In the genomic region with DNA sequence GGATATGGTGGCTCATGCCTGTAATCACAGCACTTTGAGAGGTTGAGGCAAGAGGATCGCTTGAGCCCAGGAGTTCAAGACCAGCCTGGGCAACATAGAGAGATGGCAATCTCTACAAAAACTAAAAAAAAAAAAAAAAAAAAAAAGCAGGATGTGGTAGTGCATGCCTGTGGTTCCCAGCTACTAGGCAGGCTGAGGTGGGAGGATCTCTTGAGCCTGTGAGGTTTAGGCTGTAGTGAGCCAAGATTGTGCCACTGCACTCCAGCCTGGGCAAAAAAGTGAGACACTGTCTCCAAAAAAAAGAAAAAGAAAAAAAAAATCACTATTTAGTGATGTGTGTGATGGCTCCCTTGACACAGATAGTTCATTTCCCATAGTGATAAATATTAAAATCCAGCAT, we compare ENCODE assay signal across 22 cellular contexts.
DNase-seq lines count a peak whose midpoint lies in the region; ATAC-seq, FAIRE-seq and TF ChIP-seq lines count a peak whose summit lies in the region.
"Had no signal": no experiment of that assay in that cellular context is flagged by ENCODE, and none has a peak within 500 bp of the region (broad histone marks: within the 10 kb centered on the region; RNA-seq: fewer than 3 reads in every experiment).

No MANE protein-coding gene starts in this region.

- no peaks in the 10 kb centered on the region for H3K27me3 ChIP-seq in PC-3 (ENCODE audit: low read length)
- H3K27me3 ChIP-seq in bronchial epithelial cell (ENCODE audit: control insufficient read depth, insufficient read depth, low read length), result no peaks in the 10 kb centered on the region
- no peaks in the 10 kb centered on the region for H3K27me3 ChIP-seq in tibial artery
- H3K27me3 ChIP-seq: esophagus muscularis mucosa, left lung, suprapubic skin had no signal

- BruUV-seq in PC-3 (replicated peaks; lab: Mats Ljungman, UMichigan), result no TSS peak

- FAIRE-seq in bronchial epithelial cell (lab: Jason Lieb, UNC), result no peak
- FAIRE-seq: GM12878, H1, TTC549 had no signal

- POLR2A ChIA-PET in PC-3 (lab: Charles Lee; ENCODE audit: unreplicated experiment), result no interaction called here

- H2AFZ ChIP-seq in PC-3 (ENCODE audit: low read length), result no peak overlapping the region
- H2AFZ ChIP-seq: parathyroid adenoma had no signal

- no peaks in the 10 kb centered on the region for H3K4me1 Mint-ChIP-seq in activated T-cell treated with anti-CD3 and anti-CD28 coated beads, Interleukin-2, amount 50 U/mL, for 4 hours (ENCODE audit: low read depth)

- no peaks in the 10 kb centered on the region for H3K27me3 Mint-ChIP-seq in activated T-cell treated with anti-CD3 and anti-CD28 coated beads, Interleukin-2, amount 50 U/mL, for 4 hours (ENCODE audit: low read depth)

- H3K4me1 ChIP-seq in PC-3 (ENCODE audit: insufficient read depth, low read length), result 0 out of 2 replicates have a peak, but pooled peaks cover 7% of the 10 kb centered on the region
- H3K4me1 ChIP-seq in tibial artery, result no peaks in the 10 kb centered on the region
- H3K4me1 ChIP-seq: esophagus muscularis mucosa, left lung, parathyroid adenoma, suprapubic skin had no signal

- no peaks in the 10 kb centered on the region for H3K9me3 Mint-ChIP-seq in activated T-cell treated with anti-CD3 and anti-CD28 coated beads, Interleukin-2, amount 50 U/mL, for 4 hours
- H3K9me3 Mint-ChIP-seq: nephron had no signal

- H3K36me3 Mint-ChIP-seq in activated T-cell treated with anti-CD3 and anti-CD28 coated beads, Interleukin-2, amount 50 U/mL, for 4 hours (ENCODE audit: insufficient read depth), result no peaks in the 10 kb centered on the region

- ATAC-seq in PC-3, result no peak
- no peak for ATAC-seq in activated T-cell treated with anti-CD3 and anti-CD28 coated beads, Interleukin-2, amount 50 U/mL, for 4 hours
- ATAC-seq: GM12878, left lung, sciatic nerve had no signal

- DNase-seq in ELR (ENCODE audit: low read depth) (peak; percentile 31), PC-3 (peak; percentile 8), bronchial epithelial cell (ENCODE audit: low read depth) (peak; percentile 57), myocyte (ENCODE audit: low read depth) (peak; percentile 35), HuH-7 (ENCODE audit: low spot score) (no peak), NOMO-1 (lab: John Stamatoyannopoulos, UW; ENCODE audit: unreplicated experiment in 2 of 2) (no peak), tibial artery (no peak)
- DNase-seq in activated T-cell treated with anti-CD3 and anti-CD28 coated beads, Interleukin-2, amount 50 U/mL, for 4 hours, result no peak
- DNase-seq: DMS 273 treated with DMSO at 0.1 percent for 48 hours, Kasumi-1, left lung, midbrain, NCI-H1105 treated with DMSO at 0.1 percent for 48 hours, NCI-H510A had no signal

- no peaks in the 10 kb centered on the region for H3K36me3 ChIP-seq in PC-3 (ENCODE audit: low read depth, low read length)
- no peaks in the 10 kb centered on the region for H3K36me3 ChIP-seq in bronchial epithelial cell (ENCODE audit: control insufficient read depth, insufficient read depth, low read length)
- H3K36me3 ChIP-seq in tibial artery, result no peaks in the 10 kb centered on the region
- H3K36me3 ChIP-seq: esophagus muscularis mucosa, left lung, suprapubic skin had no signal

- H3F3A ChIP-seq in PC-3 (ENCODE audit: low read length, unreplicated experiment), result no peaks in the 10 kb centered on the region

- CTCF ChIA-PET in PC-3 (lab: Charles Lee), result no interaction called here

- H3K9me3 ChIP-seq in PC-3 (ENCODE audit: low read length) (no peaks in the 10 kb centered on the region), tibial artery (no peaks in the 10 kb centered on the region)
- H3K9me3 ChIP-seq: esophagus muscularis mucosa, left lung, suprapubic skin had no signal

- H3K79me2 ChIP-seq in PC-3 (ENCODE audit: low read length), result no peaks in the 10 kb centered on the region
- H3K79me2 ChIP-seq: parathyroid adenoma had no signal

- H3K4me3 Mint-ChIP-seq in activated T-cell treated with anti-CD3 and anti-CD28 coated beads, Interleukin-2, amount 50 U/mL, for 4 hours, result no peak overlapping the region
- H3K4me3 Mint-ChIP-seq: nephron had no signal

- no peak overlapping the region for H3K9ac ChIP-seq in PC-3 (ENCODE audit: low read length)
- H3K9ac ChIP-seq: parathyroid adenoma had no signal

- no peak overlapping the region for H3K4me3 ChIP-seq in PC-3 (ENCODE audit: low read length)
- H3K4me3 ChIP-seq in bronchial epithelial cell (ENCODE audit: low read depth, low read length), result no peak overlapping the region
- H3K4me3 ChIP-seq in tibial artery, result no peak overlapping the region
- H3K4me3 ChIP-seq: esophagus muscularis mucosa, GM12878, left lung, suprapubic skin had no signal

- no peak overlapping the region for H3K27ac ChIP-seq in PC-3 (ENCODE audit: low read length)
- no peak overlapping the region for H3K27ac ChIP-seq in tibial artery
- H3K27ac ChIP-seq: esophagus muscularis mucosa, left lung, parathyroid adenoma, suprapubic skin had no signal

- TF ChIP-seq CTCF in PC-3 (conservative IDR thresholded peaks at IDR 0.05; ENCODE audit: low read depth, low read length) (no peak), bronchial epithelial cell (IDR thresholded peaks at IDR 0.05; ENCODE audit: insufficient read depth, low read length, severe bottlenecking) (no peak), tibial artery (IDR thresholded peaks at IDR 0.05) (no peak)

- H3K4me2 ChIP-seq in PC-3 (ENCODE audit: low read length), result no peak overlapping the region

- no peaks in the 10 kb centered on the region for H3K9me2 ChIP-seq in PC-3 (replicated peaks; ENCODE audit: low read length)

- intact Hi-C loops in PC-3 (cut with micrococcal nuclease), result no loop called here
- intact Hi-C loops in tibial artery (cut with DNase I; ENCODE audit: low total_unique reads), result no loop called here

- H4K20me1 ChIP-seq in PC-3 (ENCODE audit: low read length), result no peaks in the 10 kb centered on the region

Comparison
In these comparisons a context has a peak if more than half of its experiments do, and no peak if none do; other contexts are left out.
1. DNase-seq: peak in ELR (single experiment), PC-3 (single experiment), bronchial epithelial cell (single experiment) and myocyte (single experiment); none in HuH-7 (single experiment), NOMO-1 (0 of 2), activated T-cell treated with anti-CD3 and anti-CD28 coated beads, Interleukin-2, amount 50 U/mL, for 4 hours (single experiment) and tibial artery (0 of 2).